1 cellular context compared by ENCODE assay signal in the genomic region with DNA sequence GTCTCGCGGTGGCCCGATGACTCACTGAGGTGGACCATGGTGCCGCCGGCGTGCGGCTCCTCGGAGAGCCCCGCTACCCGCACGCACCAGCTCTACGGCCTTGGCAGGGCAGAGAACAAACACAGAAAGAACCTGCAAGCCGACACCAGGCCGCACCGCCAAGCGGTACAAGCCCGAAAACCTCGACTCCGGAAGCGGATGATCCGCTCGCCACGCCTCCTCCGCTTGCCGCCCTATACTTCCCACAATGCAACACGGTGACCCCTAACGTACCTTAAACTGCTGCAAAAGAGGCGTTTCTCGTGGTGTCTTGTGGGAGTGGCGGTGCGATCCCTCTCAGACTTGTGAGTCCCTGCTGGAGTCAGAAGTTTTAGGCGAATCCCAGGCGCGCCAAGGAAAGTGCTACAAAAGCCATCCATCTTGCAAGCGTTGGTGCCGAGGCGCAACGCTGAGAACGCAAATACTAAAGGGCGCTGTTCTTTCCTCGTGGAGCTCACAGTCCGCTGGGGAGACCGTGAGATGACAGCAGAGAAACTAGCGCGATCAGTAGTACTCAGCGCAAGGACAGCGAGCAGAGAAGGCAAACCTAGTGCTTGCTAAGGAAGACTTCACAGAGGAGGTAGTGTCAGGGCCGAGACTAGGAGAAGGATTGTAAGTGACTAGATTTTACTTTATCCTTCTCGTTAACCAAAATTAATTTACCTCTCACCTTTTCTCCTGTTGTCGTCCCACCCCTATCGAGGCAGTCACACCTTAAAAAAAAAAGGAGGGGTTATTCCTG.
TF ChIP-seq lines count a peak whose summit lies in the region.

A gene (minus strand): TSS at position 200 of the 781 bp plus-strand sequence. CDS start 162 bp downstream, at position 38.

TF ChIP-seq in HepG2, 621 proteins besides CTCF, POLR2A, EP300 and RAD21 (continued from another document and continues in another):
- TF ChIP-seq, protein P1, sequence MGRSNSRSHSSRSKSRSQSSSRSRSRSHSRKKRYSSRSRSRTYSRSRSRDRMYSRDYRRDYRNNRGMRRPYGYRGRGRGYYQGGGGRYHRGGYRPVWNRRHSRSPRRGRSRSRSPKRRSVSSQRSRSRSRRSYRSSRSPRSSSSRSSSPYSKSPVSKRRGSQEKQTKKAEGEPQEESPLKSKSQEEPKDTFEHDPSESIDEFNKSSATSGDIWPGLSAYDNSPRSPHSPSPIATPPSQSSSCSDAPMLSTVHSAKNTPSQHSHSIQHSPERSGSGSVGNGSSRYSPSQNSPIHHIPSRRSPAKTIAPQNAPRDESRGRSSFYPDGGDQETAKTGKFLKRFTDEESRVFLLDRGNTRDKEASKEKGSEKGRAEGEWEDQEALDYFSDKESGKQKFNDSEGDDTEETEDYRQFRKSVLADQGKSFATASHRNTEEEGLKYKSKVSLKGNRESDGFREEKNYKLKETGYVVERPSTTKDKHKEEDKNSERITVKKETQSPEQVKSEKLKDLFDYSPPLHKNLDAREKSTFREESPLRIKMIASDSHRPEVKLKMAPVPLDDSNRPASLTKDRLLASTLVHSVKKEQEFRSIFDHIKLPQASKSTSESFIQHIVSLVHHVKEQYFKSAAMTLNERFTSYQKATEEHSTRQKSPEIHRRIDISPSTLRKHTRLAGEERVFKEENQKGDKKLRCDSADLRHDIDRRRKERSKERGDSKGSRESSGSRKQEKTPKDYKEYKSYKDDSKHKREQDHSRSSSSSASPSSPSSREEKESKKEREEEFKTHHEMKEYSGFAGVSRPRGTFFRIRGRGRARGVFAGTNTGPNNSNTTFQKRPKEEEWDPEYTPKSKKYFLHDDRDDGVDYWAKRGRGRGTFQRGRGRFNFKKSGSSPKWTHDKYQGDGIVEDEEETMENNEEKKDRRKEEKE (IDR thresholded peaks at IDR 0.05), result no peak
- TF ChIP-seq, protein P2, sequence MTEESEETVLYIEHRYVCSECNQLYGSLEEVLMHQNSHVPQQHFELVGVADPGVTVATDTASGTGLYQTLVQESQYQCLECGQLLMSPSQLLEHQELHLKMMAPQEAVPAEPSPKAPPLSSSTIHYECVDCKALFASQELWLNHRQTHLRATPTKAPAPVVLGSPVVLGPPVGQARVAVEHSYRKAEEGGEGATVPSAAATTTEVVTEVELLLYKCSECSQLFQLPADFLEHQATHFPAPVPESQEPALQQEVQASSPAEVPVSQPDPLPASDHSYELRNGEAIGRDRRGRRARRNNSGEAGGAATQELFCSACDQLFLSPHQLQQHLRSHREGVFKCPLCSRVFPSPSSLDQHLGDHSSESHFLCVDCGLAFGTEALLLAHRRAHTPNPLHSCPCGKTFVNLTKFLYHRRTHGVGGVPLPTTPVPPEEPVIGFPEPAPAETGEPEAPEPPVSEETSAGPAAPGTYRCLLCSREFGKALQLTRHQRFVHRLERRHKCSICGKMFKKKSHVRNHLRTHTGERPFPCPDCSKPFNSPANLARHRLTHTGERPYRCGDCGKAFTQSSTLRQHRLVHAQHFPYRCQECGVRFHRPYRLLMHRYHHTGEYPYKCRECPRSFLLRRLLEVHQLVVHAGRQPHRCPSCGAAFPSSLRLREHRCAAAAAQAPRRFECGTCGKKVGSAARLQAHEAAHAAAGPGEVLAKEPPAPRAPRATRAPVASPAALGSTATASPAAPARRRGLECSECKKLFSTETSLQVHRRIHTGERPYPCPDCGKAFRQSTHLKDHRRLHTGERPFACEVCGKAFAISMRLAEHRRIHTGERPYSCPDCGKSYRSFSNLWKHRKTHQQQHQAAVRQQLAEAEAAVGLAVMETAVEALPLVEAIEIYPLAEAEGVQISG (CRISPR knock-in tag; IDR thresholded peaks at IDR 0.05), result peak; percentile 90
- TF ChIP-seq, protein P3, sequence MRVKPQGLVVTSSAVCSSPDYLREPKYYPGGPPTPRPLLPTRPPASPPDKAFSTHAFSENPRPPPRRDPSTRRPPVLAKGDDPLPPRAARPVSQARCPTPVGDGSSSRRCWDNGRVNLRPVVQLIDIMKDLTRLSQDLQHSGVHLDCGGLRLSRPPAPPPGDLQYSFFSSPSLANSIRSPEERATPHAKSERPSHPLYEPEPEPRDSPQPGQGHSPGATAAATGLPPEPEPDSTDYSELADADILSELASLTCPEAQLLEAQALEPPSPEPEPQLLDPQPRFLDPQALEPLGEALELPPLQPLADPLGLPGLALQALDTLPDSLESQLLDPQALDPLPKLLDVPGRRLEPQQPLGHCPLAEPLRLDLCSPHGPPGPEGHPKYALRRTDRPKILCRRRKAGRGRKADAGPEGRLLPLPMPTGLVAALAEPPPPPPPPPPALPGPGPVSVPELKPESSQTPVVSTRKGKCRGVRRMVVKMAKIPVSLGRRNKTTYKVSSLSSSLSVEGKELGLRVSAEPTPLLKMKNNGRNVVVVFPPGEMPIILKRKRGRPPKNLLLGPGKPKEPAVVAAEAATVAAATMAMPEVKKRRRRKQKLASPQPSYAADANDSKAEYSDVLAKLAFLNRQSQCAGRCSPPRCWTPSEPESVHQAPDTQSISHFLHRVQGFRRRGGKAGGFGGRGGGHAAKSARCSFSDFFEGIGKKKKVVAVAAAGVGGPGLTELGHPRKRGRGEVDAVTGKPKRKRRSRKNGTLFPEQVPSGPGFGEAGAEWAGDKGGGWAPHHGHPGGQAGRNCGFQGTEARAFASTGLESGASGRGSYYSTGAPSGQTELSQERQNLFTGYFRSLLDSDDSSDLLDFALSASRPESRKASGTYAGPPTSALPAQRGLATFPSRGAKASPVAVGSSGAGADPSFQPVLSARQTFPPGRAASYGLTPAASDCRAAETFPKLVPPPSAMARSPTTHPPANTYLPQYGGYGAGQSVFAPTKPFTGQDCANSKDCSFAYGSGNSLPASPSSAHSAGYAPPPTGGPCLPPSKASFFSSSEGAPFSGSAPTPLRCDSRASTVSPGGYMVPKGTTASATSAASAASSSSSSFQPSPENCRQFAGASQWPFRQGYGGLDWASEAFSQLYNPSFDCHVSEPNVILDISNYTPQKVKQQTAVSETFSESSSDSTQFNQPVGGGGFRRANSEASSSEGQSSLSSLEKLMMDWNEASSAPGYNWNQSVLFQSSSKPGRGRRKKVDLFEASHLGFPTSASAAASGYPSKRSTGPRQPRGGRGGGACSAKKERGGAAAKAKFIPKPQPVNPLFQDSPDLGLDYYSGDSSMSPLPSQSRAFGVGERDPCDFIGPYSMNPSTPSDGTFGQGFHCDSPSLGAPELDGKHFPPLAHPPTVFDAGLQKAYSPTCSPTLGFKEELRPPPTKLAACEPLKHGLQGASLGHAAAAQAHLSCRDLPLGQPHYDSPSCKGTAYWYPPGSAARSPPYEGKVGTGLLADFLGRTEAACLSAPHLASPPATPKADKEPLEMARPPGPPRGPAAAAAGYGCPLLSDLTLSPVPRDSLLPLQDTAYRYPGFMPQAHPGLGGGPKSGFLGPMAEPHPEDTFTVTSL (CRISPR knock-in tag; IDR thresholded peaks at IDR 0.05; ENCODE audit: borderline replicate concordance), result peak; percentile 50; the same call in 1 of the 2 replicates
- TF ChIP-seq ZNF441 (CRISPR knock-in tag; IDR thresholded peaks at IDR 0.05; ENCODE audit: borderline replicate concordance) (peak; percentile 77; the same call in 1 of the 2 replicates), ZNF670 (CRISPR knock-in tag; IDR thresholded peaks at IDR 0.05; ENCODE audit: borderline replicate concordance) (0 out of 2 replicates have a peak, but pooled peaks have one; percentile 42), RXRB (CRISPR knock-in tag; IDR thresholded peaks at IDR 0.05; ENCODE audit: borderline replicate concordance) (peak; percentile 81), NR2F2 (IDR thresholded peaks at IDR 0.05; ENCODE audit: borderline replicate concordance, low read depth) (no peak), ELF4 (CRISPR knock-in tag; IDR thresholded peaks at IDR 0.05; ENCODE audit: borderline replicate concordance) (peak; percentile 65; the same call in 1 of the 2 replicates), CCDC6 (CRISPR knock-in tag; IDR thresholded peaks at IDR 0.05) (peak; percentile 58; the same call in 1 of the 2 replicates), MEIS1 (CRISPR knock-in tag; IDR thresholded peaks at IDR 0.05; ENCODE audit: borderline replicate concordance) (0 out of 2 replicates have a peak, but pooled peaks have one; percentile 28), FOXC1 (CRISPR knock-in tag; IDR thresholded peaks at IDR 0.05; ENCODE audit: borderline replicate concordance) (peak; percentile 53; the same call in 1 of the 2 replicates), TP53 (CRISPR knock-in tag; conservative IDR thresholded peaks at IDR 0.05) (no peak), ZC3H4 (CRISPR knock-in tag; IDR thresholded peaks at IDR 0.05; ENCODE audit: borderline replicate concordance) (peak; percentile 55; the same call in 1 of the 2 replicates), RFX3 (CRISPR knock-in tag; IDR thresholded peaks at IDR 0.05) (no peak), ARNT2 (CRISPR knock-in tag; IDR thresholded peaks at IDR 0.05; ENCODE audit: low read depth) (peak; percentile 82), ZNF644 (CRISPR knock-in tag; IDR thresholded peaks at IDR 0.05; ENCODE audit: low read depth) (no peak), CREB1 (IDR thresholded peaks at IDR 0.05) (no peak), CREB1 (CRISPR knock-in tag; IDR thresholded peaks at IDR 0.05) (peak; percentile 92), AHR (CRISPR knock-in tag; IDR thresholded peaks at IDR 0.05) (peak; percentile 26; the same call in 1 of the 2 replicates), SUZ12 (IDR thresholded peaks at IDR 0.05; ENCODE audit: low read depth, low read length) (peak; percentile 45), FOXO1 (CRISPR knock-in tag; IDR thresholded peaks at IDR 0.05) (no peak), BHLHE40 (IDR thresholded peaks at IDR 0.05; ENCODE audit: low read length) (no peak; the same call in 1 of the 2 replicates), ZNF335 (CRISPR knock-in tag; IDR thresholded peaks at IDR 0.05) (peak; percentile 66; the same call in 1 of the 2 replicates), ZNF549 (CRISPR knock-in tag; IDR thresholded peaks at IDR 0.05) (no peak), SOX13 (IDR thresholded peaks at IDR 0.05) (no peak), SOX13 (CRISPR knock-in tag; conservative IDR thresholded peaks at IDR 0.05 in 1 of 2, IDR thresholded peaks at IDR 0.05 in 1 of 2) (peak in 1 of 2 experiments; percentile 51; a peak in 1 of 4 replicates), ASH2L (IDR thresholded peaks at IDR 0.05; ENCODE audit: insufficient read length, low read depth, low read length) (peak; percentile 93), REL (CRISPR knock-in tag; conservative IDR thresholded peaks at IDR 0.05) (0 out of 2 replicates have a peak, but pooled peaks have one; percentile 23), GPN1 (CRISPR knock-in tag; IDR thresholded peaks at IDR 0.05; ENCODE audit: borderline replicate concordance) (peak; percentile 83; the same call in 1 of the 2 replicates), SIN3A (IDR thresholded peaks at IDR 0.05; ENCODE audit: borderline replicate concordance, low read depth, low read length) (peak; percentile 96), ZNF263 (CRISPR knock-in tag; IDR thresholded peaks at IDR 0.05) (no peak), ZNF34 (CRISPR knock-in tag; IDR thresholded peaks at IDR 0.05; ENCODE audit: borderline replicate concordance) (no peak), MXI1 (IDR thresholded peaks at IDR 0.05; ENCODE audit: borderline replicate concordance, low read depth, low read length) (peak; percentile 91; the same call in 2 of the 3 replicates)
- TF ChIP-seq, protein P4, sequence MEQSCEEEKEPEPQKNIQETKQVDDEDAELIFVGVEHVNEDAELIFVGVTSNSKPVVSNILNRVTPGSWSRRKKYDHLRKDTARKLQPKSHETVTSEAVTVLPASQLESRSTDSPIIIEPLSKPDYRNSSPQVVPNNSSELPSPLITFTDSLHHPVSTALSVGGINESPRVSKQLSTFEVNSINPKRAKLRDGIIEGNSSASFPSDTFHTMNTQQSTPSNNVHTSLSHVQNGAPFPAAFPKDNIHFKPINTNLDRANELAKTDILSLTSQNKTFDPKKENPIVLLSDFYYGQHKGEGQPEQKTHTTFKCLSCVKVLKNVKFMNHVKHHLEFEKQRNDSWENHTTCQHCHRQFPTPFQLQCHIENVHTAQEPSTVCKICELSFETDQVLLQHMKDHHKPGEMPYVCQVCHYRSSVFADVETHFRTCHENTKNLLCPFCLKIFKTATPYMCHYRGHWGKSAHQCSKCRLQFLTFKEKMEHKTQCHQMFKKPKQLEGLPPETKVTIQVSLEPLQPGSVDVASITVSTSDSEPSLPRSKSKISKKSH (CRISPR knock-in tag; IDR thresholded peaks at IDR 0.05; ENCODE audit: borderline replicate concordance), result peak; percentile 92
- TF ChIP-seq, protein P5, sequence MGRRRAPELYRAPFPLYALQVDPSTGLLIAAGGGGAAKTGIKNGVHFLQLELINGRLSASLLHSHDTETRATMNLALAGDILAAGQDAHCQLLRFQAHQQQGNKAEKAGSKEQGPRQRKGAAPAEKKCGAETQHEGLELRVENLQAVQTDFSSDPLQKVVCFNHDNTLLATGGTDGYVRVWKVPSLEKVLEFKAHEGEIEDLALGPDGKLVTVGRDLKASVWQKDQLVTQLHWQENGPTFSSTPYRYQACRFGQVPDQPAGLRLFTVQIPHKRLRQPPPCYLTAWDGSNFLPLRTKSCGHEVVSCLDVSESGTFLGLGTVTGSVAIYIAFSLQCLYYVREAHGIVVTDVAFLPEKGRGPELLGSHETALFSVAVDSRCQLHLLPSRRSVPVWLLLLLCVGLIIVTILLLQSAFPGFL (CRISPR knock-in tag; IDR thresholded peaks at IDR 0.05), result no peak
- TF ChIP-seq, protein P6, sequence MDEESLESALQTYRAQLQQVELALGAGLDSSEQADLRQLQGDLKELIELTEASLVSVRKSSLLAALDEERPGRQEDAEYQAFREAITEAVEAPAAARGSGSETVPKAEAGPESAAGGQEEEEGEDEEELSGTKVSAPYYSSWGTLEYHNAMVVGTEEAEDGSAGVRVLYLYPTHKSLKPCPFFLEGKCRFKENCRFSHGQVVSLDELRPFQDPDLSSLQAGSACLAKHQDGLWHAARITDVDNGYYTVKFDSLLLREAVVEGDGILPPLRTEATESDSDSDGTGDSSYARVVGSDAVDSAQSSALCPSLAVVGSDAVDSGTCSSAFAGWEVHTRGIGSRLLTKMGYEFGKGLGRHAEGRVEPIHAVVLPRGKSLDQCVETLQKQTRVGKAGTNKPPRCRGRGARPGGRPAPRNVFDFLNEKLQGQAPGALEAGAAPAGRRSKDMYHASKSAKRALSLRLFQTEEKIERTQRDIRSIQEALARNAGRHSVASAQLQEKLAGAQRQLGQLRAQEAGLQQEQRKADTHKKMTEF (CRISPR knock-in tag; IDR thresholded peaks at IDR 0.05), result peak; percentile 80
- TF ChIP-seq, protein P7, sequence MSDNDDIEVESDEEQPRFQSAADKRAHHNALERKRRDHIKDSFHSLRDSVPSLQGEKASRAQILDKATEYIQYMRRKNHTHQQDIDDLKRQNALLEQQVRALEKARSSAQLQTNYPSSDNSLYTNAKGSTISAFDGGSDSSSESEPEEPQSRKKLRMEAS (IDR thresholded peaks at IDR 0.05), result peak; percentile 89
- TF ChIP-seq, protein P8, sequence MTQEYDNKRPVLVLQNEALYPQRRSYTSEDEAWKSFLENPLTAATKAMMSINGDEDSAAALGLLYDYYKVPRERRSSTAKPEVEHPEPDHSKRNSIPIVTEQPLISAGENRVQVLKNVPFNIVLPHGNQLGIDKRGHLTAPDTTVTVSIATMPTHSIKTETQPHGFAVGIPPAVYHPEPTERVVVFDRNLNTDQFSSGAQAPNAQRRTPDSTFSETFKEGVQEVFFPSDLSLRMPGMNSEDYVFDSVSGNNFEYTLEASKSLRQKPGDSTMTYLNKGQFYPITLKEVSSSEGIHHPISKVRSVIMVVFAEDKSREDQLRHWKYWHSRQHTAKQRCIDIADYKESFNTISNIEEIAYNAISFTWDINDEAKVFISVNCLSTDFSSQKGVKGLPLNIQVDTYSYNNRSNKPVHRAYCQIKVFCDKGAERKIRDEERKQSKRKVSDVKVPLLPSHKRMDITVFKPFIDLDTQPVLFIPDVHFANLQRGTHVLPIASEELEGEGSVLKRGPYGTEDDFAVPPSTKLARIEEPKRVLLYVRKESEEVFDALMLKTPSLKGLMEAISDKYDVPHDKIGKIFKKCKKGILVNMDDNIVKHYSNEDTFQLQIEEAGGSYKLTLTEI (CRISPR knock-in tag; conservative IDR thresholded peaks at IDR 0.05), result no peak
